In the genomic region with DNA sequence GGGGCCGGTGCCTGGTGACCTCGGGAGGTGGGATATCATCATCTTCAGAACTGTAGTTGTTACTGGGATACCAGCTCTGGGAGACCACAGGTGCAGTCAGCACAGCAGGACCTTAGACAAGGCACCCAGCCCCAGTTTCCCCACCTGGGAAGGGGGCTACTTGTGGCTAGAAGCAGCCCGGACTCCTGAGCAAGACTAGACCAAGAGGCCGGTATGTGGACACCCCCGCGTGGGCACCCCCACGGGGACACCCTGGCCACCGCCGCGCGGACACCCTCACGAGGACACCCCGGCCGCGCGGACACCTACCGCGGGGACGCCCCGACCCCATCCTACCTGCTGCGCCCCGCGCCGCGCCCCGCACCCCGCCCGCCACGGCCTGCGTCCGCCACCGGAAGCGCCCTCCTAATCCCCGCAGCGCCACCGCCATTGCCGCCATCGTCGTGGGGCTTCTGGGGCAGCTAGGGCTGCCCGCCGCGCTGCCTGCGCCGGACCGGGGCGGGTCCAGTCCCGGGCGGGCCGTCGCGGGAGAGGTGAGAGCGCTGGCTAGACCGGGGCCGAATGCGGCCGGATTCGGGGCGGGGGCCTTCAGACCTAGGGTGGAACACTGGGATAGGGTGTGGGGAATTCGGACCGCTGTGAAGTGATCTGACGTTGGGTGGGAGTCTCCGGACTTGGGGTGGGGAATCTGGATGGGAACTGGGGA, we compare ENCODE assay signal across 8 cellular contexts. TPM values are rescaled to one million over a fixed set of nuclear protein-coding genes. Genes with fewer than 3 reads are reported as not detected.
A peak's percentile ranks its signal among the peaks of the same experiment; 100 is the strongest.
DNase-seq lines count a peak whose midpoint lies in the region; ATAC-seq lines count a peak whose summit lies in the region.

TSS of gene COMT (plus strand) at position 408 of the 706 bp plus-strand sequence. CDS start 20,755 bp downstream, outside the sequence.
TSS of gene TXNRD2 (minus strand) at position 454 of the 706 bp plus-strand sequence. CDS start at position 439, 15 bp downstream.

- peak within 1 kb of the TSS; percentile 94 to 96 for H3K27ac Mint-ChIP-seq in effector memory CD8-positive, alpha-beta T cell

- H4K5ac ChIP-seq in mesendoderm (ENCODE audit: low read length), result no peak within 1 kb of the TSS

- H3K27me3 ChIP-seq in mesendoderm (ENCODE audit: insufficient read depth, low read length, poor library complexity), result no peaks in the 10 kb centered on the region

- no peaks in the 10 kb centered on the region for H3K27me3 Mint-ChIP-seq in effector memory CD8-positive, alpha-beta T cell

- no peaks in the 10 kb centered on the region for H3K79me2 ChIP-seq in mesendoderm (ENCODE audit: control insufficient read depth, insufficient read depth, low read length)

- peaks cover 6% of the 10 kb centered on the region for H3K36me3 Mint-ChIP-seq in effector memory CD8-positive, alpha-beta T cell (ENCODE audit: insufficient read depth)

- H2BK15ac ChIP-seq in mesendoderm (replicated peaks; ENCODE audit: low read depth), result no peak within 1 kb of the TSS

- H3K4me1 Mint-ChIP-seq in effector memory CD8-positive, alpha-beta T cell (ENCODE audit: low read depth in 2 of 2), result peaks cover 32 to 43% of the 10 kb centered on the region in 2 donors

- ATAC-seq in GM19463 (IDR thresholded peaks at IDR 0.05; ENCODE audit: unreplicated experiment) (peak; percentile 70), HG03139 (IDR thresholded peaks at IDR 0.05; ENCODE audit: unreplicated experiment) (no peak)
- ATAC-seq in effector memory CD8-positive, alpha-beta T cell (replicated peaks), result peak; percentile 94

- no CpG with 5 or more reads among the region's 62 CpGs for WGBS in mesendoderm (ENCODE audit: extremely low coverage, insufficient coverage, low lambda C conversion rate)

- peaks cover 2% of the 10 kb centered on the region for H3K4me1 ChIP-seq in mesendoderm (ENCODE audit: control insufficient read depth, low read depth, low read length)

- peak within 1 kb of the TSS; percentile 45 for H3K18ac ChIP-seq in mesendoderm (ENCODE audit: low read length)

- H3K23ac ChIP-seq in mesendoderm (ENCODE audit: low read length), result no peak within 1 kb of the TSS

- H2BK120ac ChIP-seq in mesendoderm (ENCODE audit: low read depth, low read length), result no peak within 1 kb of the TSS

- H3K27ac ChIP-seq in mesendoderm (ENCODE audit: low read depth, low read length), result peak within 1 kb of the TSS; percentile 69

- DNase-seq in C1 segment of cervical spinal cord (lab: John Stamatoyannopoulos, UW) (peak in 9 of 14 donors; percentile 35 to 61 (median 49)), NCI-H2227 treated with DMSO at 0.1 percent for 48 hours (lab: John Stamatoyannopoulos, UW) (peak; percentile 26), mesendoderm (peak; percentile 26)
- DNase-seq in effector memory CD8-positive, alpha-beta T cell, result peak; percentile 59 to 61 (median 60)
- DNase-seq in stimulated activated CD8-positive, alpha-beta memory T cell treated with anti-CD3 and anti-CD28 coated beads, Interleukin-15, amount 100 ng/mL, for 1 hour (ENCODE audit: low read depth), result peak; percentile 35

- H2BK5ac ChIP-seq in mesendoderm (ENCODE audit: low read length), result no peak within 1 kb of the TSS

- POLR2A ChIA-PET in activated CD8-positive, alpha-beta memory T cell treated with anti-CD3 and anti-CD28 coated beads for 36 hours (lab: Charles Lee), result interaction anchor here (0.8 to 1.4 kb wide), 3 partner anchors 86 to 218 kb away, joined by 3 to 4 read pairs (median 4); partner anchors contain the start of genes GNB1L, GP1BB and RTL10

- H3K56ac ChIP-seq in mesendoderm (ENCODE audit: low read length), result peak within 1 kb of the TSS; percentile 71

- peak within 1 kb of the TSS; percentile 92 to 93 for H3K4me3 Mint-ChIP-seq in effector memory CD8-positive, alpha-beta T cell

- no peak within 1 kb of the TSS for H3K4me3 ChIP-seq in mesendoderm (ENCODE audit: low read length)

- CTCF ChIA-PET in activated CD8-positive, alpha-beta memory T cell treated with anti-CD3 and anti-CD28 coated beads for 36 hours (lab: Charles Lee), result interaction anchor here (0.6 to 1.8 kb wide), 5 partner anchors 15 to 211 kb away, joined by 3 to 5 read pairs (median 3); no protein-coding TSS in a partner anchor

- peak within 1 kb of the TSS; percentile 21 for H3K4ac ChIP-seq in mesendoderm (ENCODE audit: low read depth, low read length)

- H3K79me1 ChIP-seq in mesendoderm (ENCODE audit: low read length), result no peaks in the 10 kb centered on the region

- H4K8ac ChIP-seq in mesendoderm (ENCODE audit: low read depth, low read length), result peak within 1 kb of the TSS; percentile 59

- peak within 1 kb of the TSS; percentile 43 for H3K9ac ChIP-seq in mesendoderm (ENCODE audit: low read length)

- no peaks in the 10 kb centered on the region for H3K36me3 ChIP-seq in mesendoderm (ENCODE audit: control insufficient read depth, insufficient read depth, low read length)

- no peak within 1 kb of the TSS for H2AK5ac ChIP-seq in mesendoderm (ENCODE audit: low read length)

- peaks cover 2 to 5% of the 10 kb centered on the region in 2 donors for H3K9me3 Mint-ChIP-seq in effector memory CD8-positive, alpha-beta T cell

- H3K4me2 ChIP-seq in mesendoderm (ENCODE audit: low read length), result no peak within 1 kb of the TSS

RNA-seq across cellular contexts. Expression of gene COMT, which starts in this region (rescaled TPM):
- 10 to 100 TPM; 92.1 to 96.2 TPM for total RNA-seq in activated CD8-positive, alpha-beta memory T cell treated with anti-CD3 and anti-CD28 coated beads for 36 hours
- 11.0 TPM for polyA plus RNA-seq in mesendoderm (2013, experiment 1 of 2)
- 10.7 TPM for polyA plus RNA-seq in mesendoderm (2013, experiment 2 of 2)

RNA-seq across cellular contexts. Expression of gene TXNRD2, which starts in this region (rescaled TPM):
- total RNA-seq in activated CD8-positive, alpha-beta memory T cell treated with anti-CD3 and anti-CD28 coated beads for 36 hours, result 10 to 100 TPM; 24.9 to 29.2 TPM
- polyA plus RNA-seq in mesendoderm (2013, experiment 1 of 2), result 20.1 TPM
- polyA plus RNA-seq in mesendoderm (2013, experiment 2 of 2), result 22.6 TPM
